In the genomic region with DNA sequence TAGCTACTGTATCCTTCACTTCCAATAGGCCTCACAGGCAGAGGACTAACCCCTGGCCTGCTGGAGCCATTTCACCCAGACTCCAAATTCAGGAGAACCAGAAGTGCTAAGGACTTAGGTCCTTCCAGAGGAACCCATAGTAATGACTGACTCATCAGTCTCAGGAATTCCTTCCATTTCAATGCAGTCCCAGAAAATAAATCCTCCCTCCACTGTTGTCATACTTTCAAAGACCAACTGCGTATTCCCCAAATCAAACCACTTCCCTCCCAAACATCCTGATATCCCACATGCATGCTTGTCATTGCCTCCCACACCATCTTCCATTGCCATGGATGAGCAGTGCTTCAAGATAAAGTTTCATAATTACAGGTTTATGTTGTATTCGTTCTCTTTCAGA, we compare ENCODE assay signal across 16 cellular contexts. TPM values are rescaled to one million over a fixed set of nuclear protein-coding genes. Genes with fewer than 3 reads are reported as not detected.
DNase-seq lines count a peak whose midpoint lies in the region; ATAC-seq and TF ChIP-seq lines count a peak whose summit lies in the region.
"Had no signal": no experiment of that assay in that cellular context is flagged by ENCODE, and none has a peak within 500 bp of the region (broad histone marks: within the 10 kb centered on the region; RNA-seq: fewer than 3 reads in every experiment).

No MANE protein-coding gene starts in this region.

- intact Hi-C loops in Calu3 (cut with micrococcal nuclease; ENCODE audit: unreplicated experiment) (no loop called here), upper lobe of right lung (cut with DNase I) (no loop called here)

- H3K4me1 ChIP-seq in fibroblast of lung (ENCODE audit: control insufficient read depth, extremely low read depth, insufficient read depth, low read length), result peaks cover 29% of the 10 kb centered on the region
- H3K4me1 ChIP-seq in upper lobe of right lung, result no peaks in the 10 kb centered on the region

- H3K27me3 ChIP-seq in fibroblast of lung (ENCODE audit: control insufficient read depth, insufficient read depth, low read length) (no peaks in the 10 kb centered on the region), upper lobe of right lung (no peaks in the 10 kb centered on the region)
- H3K27me3 ChIP-seq: BLaER1 treated with 17β-estradiol and CSF1 and Interleukin-3, amounts not matched to agents 10 nM and 100 nM had no signal

- H3K9me3 ChIP-seq in fibroblast of lung (ENCODE audit: control insufficient read depth, insufficient read depth, low read depth, low read length) (no peaks in the 10 kb centered on the region), upper lobe of right lung (no peaks in the 10 kb centered on the region)
- H3K9me3 ChIP-seq: BLaER1 treated with 17β-estradiol and CSF1 and Interleukin-3, amounts not matched to agents 10 nM and 100 nM had no signal

- H3K36me3 Mint-ChIP-seq in Calu3 (ENCODE audit: insufficient read depth, unreplicated experiment), result no peaks in the 10 kb centered on the region

- H3K27ac Mint-ChIP-seq in Calu3 (ENCODE audit: unreplicated experiment), result peak overlapping the region; percentile 43
- H3K27ac Mint-ChIP-seq: activated CD8-positive, alpha-beta T cell treated with anti-CD3 and anti-CD28 coated beads for 36 hours had no signal

- POLR2A ChIA-PET in RWPE1 (lab: Yijun Ruan, JAX; ENCODE audit: low non-redundant PET), result no interaction called here

- no peaks in the 10 kb centered on the region for H3K27me3 Mint-ChIP-seq in Calu3 (ENCODE audit: unreplicated experiment)
- H3K27me3 Mint-ChIP-seq: activated CD8-positive, alpha-beta T cell treated with anti-CD3 and anti-CD28 coated beads for 36 hours had no signal

- DNase-seq in Calu3 (no peak), RWPE1 (ENCODE audit: low spot score) (peak; percentile 38), fibroblast of lung (ENCODE audit: low read depth in 2 of 2) (peak; percentile 58 to 93), renal cortical epithelial cell (ENCODE audit: low read depth) (peak; percentile 75), left lobe of liver (ENCODE audit: low spot score) (no peak), upper lobe of right lung (no peak), NCI-H1048 (lab: John Stamatoyannopoulos, UW) (no peak)
- DNase-seq: activated CD8-positive, alpha-beta T cell treated with anti-CD3 and anti-CD28 coated beads for 36 hours; DMS79; Karpas-422; NCI-H1930; NCI-H82; nucleus accumbens; SIG-M5 had no signal

- H3K27ac ChIP-seq in RWPE1, result no peak overlapping the region
- H3K27ac ChIP-seq in fibroblast of lung (ENCODE audit: insufficient read depth, low read length), result peak overlapping the region; percentile 12
- no peak overlapping the region for H3K27ac ChIP-seq in upper lobe of right lung
- H3K27ac ChIP-seq: BLaER1 treated with 17β-estradiol and CSF1 and Interleukin-3, amounts not matched to agents 10 nM and 100 nM had no signal

- H3K9me3 Mint-ChIP-seq in Calu3 (ENCODE audit: low read depth, unreplicated experiment), result no peaks in the 10 kb centered on the region
- H3K9me3 Mint-ChIP-seq: activated CD8-positive, alpha-beta T cell treated with anti-CD3 and anti-CD28 coated beads for 36 hours had no signal

- ATAC-seq in left lobe of liver (no peak), upper lobe of right lung (no peak), GM21423 (IDR thresholded peaks at IDR 0.05; ENCODE audit: unreplicated experiment) (no peak)
- ATAC-seq: activated CD8-positive, alpha-beta T cell treated with anti-CD3 and anti-CD28 coated beads for 36 hours had no signal

- H2AFZ ChIP-seq in fibroblast of lung (ENCODE audit: low read length), result no peak overlapping the region

- TF ChIP-seq CTCF in Calu3 (IDR thresholded peaks at IDR 0.05; ENCODE audit: unreplicated experiment) (no peak), RWPE1 (conservative IDR thresholded peaks at IDR 0.05; ENCODE audit: low read depth) (no peak), fibroblast of lung (conservative IDR thresholded peaks at IDR 0.05 in 1 of 2, IDR thresholded peaks at IDR 0.05 in 1 of 2; ENCODE audit: low read depth in 1 of 2, low read length in 2 of 2) (no peak), upper lobe of right lung (IDR thresholded peaks at IDR 0.05) (no peak)

- CTCF ChIA-PET in Calu3 (lab: Charles Lee), result no interaction called here
- CTCF ChIA-PET in RWPE1 (lab: Yijun Ruan, JAX), result no interaction called here

- H3K9ac ChIP-seq in fibroblast of lung (ENCODE audit: insufficient read depth, low read length), result no peak overlapping the region
- H3K9ac ChIP-seq: BLaER1 treated with 17β-estradiol and CSF1 and Interleukin-3, amounts not matched to agents 10 nM and 100 nM had no signal

- no peaks in the 10 kb centered on the region for H3K79me2 ChIP-seq in fibroblast of lung (ENCODE audit: control insufficient read depth, insufficient read depth, low read length)

- H4K20me1 ChIP-seq in fibroblast of lung (ENCODE audit: control insufficient read depth, extremely low read depth, insufficient read depth, low read length), result no peaks in the 10 kb centered on the region
- H4K20me1 ChIP-seq: BLaER1 treated with 17β-estradiol and CSF1 and Interleukin-3, amounts not matched to agents 10 nM and 100 nM had no signal

- H3K4me3 Mint-ChIP-seq in Calu3 (ENCODE audit: low read depth, unreplicated experiment), result no peak overlapping the region
- H3K4me3 Mint-ChIP-seq: activated CD8-positive, alpha-beta T cell treated with anti-CD3 and anti-CD28 coated beads for 36 hours had no signal

- no peaks in the 10 kb centered on the region for H3K36me3 ChIP-seq in fibroblast of lung (ENCODE audit: control insufficient read depth, insufficient read depth, low read length)
- no peaks in the 10 kb centered on the region for H3K36me3 ChIP-seq in upper lobe of right lung
- H3K36me3 ChIP-seq: BLaER1 treated with 17β-estradiol and CSF1 and Interleukin-3, amounts not matched to agents 10 nM and 100 nM had no signal

- BruUV-seq in Calu3 (replicated peaks; lab: Mats Ljungman, UMichigan), result no TSS peak

- H3K4me2 ChIP-seq in fibroblast of lung (ENCODE audit: extremely low read depth, insufficient read depth, low read length), result peak overlapping the region; percentile 26

- peaks cover 45% of the 10 kb centered on the region for H3K4me1 Mint-ChIP-seq in Calu3 (ENCODE audit: low read depth, unreplicated experiment)

- H3K4me3 ChIP-seq in fibroblast of lung (replicated peaks in 1 of 4; ENCODE audit: control extremely low read depth in 1 of 4, insufficient read depth in 1 of 4, low read depth in 3 of 4, low read length in 4 of 4) (no peak overlapping the region), upper lobe of right lung (no peak overlapping the region)
- H3K4me3 ChIP-seq: BLaER1 treated with 17β-estradiol and CSF1 and Interleukin-3, amounts not matched to agents 10 nM and 100 nM had no signal

RNA-seq across cellular contexts. Expression of a gene that starts 31.8 kb away (rescaled TPM):
- total RNA-seq in Calu3 (2022), result 52.8 and 76.5 TPM in 2 replicates
- total RNA-seq in fibroblast of lung, result 111 and 257 TPM in 2 replicates
- polyA plus RNA-seq in fibroblast of lung, result 217 and 324 TPM in 2 replicates
- polyA plus RNA-seq in fibroblast of lung (2012), result 125 and 203 TPM in 2 replicates
- polyA minus RNA-seq in fibroblast of lung (ENCODE audit: low replicate concordance), result 43.7 and 113 TPM in 2 replicates
- total RNA-seq in renal cortical epithelial cell, result 39.3 and 164 TPM in 2 replicates
- total RNA-seq in left lobe of liver, result 29.9 TPM
- 15.3 TPM for total RNA-seq in upper lobe of right lung

Comparison
In these comparisons a context has a peak if more than half of its experiments do, and no peak if none do; other contexts are left out.
1. DNase-seq: peak in RWPE1 (single experiment), fibroblast of lung (2 of 2) and renal cortical epithelial cell (single experiment); none in Calu3 (single experiment), left lobe of liver (single experiment), upper lobe of right lung (single experiment) and NCI-H1048 (single experiment).